In the genomic region with DNA sequence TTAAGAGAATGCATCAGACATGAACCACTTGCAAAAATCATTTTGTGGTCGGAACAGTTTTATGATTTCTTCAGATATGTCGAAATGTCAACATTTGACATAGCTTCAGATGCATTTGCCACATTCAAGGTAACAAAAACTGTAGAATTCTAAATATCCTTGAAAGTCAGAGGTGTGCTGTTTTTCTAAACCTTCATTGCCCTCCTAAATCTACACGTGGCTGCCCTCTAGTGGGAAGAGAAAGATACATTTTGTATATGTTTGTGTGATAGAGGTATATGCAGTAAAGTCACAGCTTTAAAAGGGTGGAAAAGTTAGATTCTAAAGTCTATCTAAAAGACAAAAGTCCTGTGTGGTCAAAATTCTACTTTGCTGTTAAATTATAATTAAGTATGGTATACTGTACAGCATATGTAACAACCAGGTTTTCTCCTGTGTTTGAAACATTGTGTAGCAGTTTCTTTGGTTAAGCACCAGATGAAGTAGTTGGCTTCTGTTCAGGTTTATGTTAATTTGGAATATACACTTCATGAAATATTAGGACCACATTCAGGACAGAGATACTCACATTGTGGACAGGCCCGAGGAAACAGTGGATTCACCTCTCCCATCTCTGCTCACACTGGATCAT, we compare ENCODE assay signal across 8 cellular contexts.
DNase-seq lines count a peak whose midpoint lies in the region; ATAC-seq and TF ChIP-seq lines count a peak whose summit lies in the region.

No MANE protein-coding gene starts in this region.

- H3K4me3 Mint-ChIP-seq in natural killer cell (no peak overlapping the region), T-cell (no peak overlapping the region)
- H3K4me3 Mint-ChIP-seq in natural killer cell treated with Interleukin-12 subunit alpha and Interleukin-12 subunit beta and Interleukin-15 and Interleukin-18, amount 100 ng/mL, for 72 hours, result no peak overlapping the region
- H3K4me3 Mint-ChIP-seq in naive thymus-derived CD4-positive, alpha-beta T cell, result peak overlapping the region in 3 of 10 donors; percentile 8 to 33 (median 15)

- ATAC-seq in natural killer cell (peak; percentile 30 to 48 (median 46)), T-cell (replicated peaks in 1 of 4) (peak in 3 of 4 experiments; percentile 31 to 49 (median 32)), HG03439 (IDR thresholded peaks at IDR 0.05; ENCODE audit: unreplicated experiment) (no peak)
- ATAC-seq in natural killer cell treated with Interleukin-12 subunit alpha and Interleukin-12 subunit beta and Interleukin-15 and Interleukin-18, amount 100 ng/mL, for 72 hours, result no peak
- ATAC-seq in naive thymus-derived CD4-positive, alpha-beta T cell, result peak; percentile 58

- H3K27me3 ChIP-seq in naive thymus-derived CD4-positive, alpha-beta T cell (ENCODE audit: control insufficient read depth in 2 of 2, insufficient read depth in 2 of 2, low read length in 2 of 2), result no peaks in the 10 kb centered on the region

- H3K4me1 Mint-ChIP-seq in natural killer cell, result peaks cover 22 to 24% of the 10 kb centered on the region in 2 donors
- H3K4me1 Mint-ChIP-seq in natural killer cell treated with Interleukin-12 subunit alpha and Interleukin-12 subunit beta and Interleukin-15 and Interleukin-18, amount 100 ng/mL, for 72 hours (ENCODE audit: low read depth in 2 of 2), result peaks cover 39% of the 10 kb centered on the region in 2 donors
- peaks cover 18 to 21% (median 18%) of the 10 kb centered on the region in 3 donors for H3K4me1 Mint-ChIP-seq in T-cell
- peaks cover 6 to 34% (median 26%) of the 10 kb centered on the region in 7 donors for H3K4me1 Mint-ChIP-seq in naive thymus-derived CD4-positive, alpha-beta T cell

- H3K27ac Mint-ChIP-seq in natural killer cell, result no peak overlapping the region
- no peak overlapping the region for H3K27ac Mint-ChIP-seq in natural killer cell treated with Interleukin-12 subunit alpha and Interleukin-12 subunit beta and Interleukin-15 and Interleukin-18, amount 100 ng/mL, for 72 hours
- H3K27ac Mint-ChIP-seq in T-cell, result peak overlapping the region; percentile 66 to 80
- H3K27ac Mint-ChIP-seq in naive thymus-derived CD4-positive, alpha-beta T cell, result peak overlapping the region in 4 of 9 donors; percentile 59 to 76 (median 69)

- H3K27me3 Mint-ChIP-seq in natural killer cell (ENCODE audit: low read depth in 2 of 2), result no peaks in the 10 kb centered on the region
- no peaks in the 10 kb centered on the region for H3K27me3 Mint-ChIP-seq in natural killer cell treated with Interleukin-12 subunit alpha and Interleukin-12 subunit beta and Interleukin-15 and Interleukin-18, amount 100 ng/mL, for 72 hours
- H3K27me3 Mint-ChIP-seq in T-cell, result no peaks in the 10 kb centered on the region
- H3K27me3 Mint-ChIP-seq in naive thymus-derived CD4-positive, alpha-beta T cell, result no peaks in the 10 kb centered on the region

- no peak for DNase-seq in natural killer cell
- no peak for DNase-seq in natural killer cell treated with Interleukin-12 subunit alpha and Interleukin-12 subunit beta and Interleukin-15 and Interleukin-18, amount 100 ng/mL, for 72 hours (ENCODE audit: low spot score)
- peak; percentile 65 for DNase-seq in M059J (ENCODE audit: low read depth)
- DNase-seq in T-cell, result peak in 25 of 34 experiments; percentile 9 to 61 (median 36)
- DNase-seq in dermis microvascular lymphatic vessel endothelial cell (ENCODE audit: low read depth in 2 of 2), result peak; percentile 47 to 72
- peak in 7 of 9 donors; percentile 44 to 76 (median 69) for DNase-seq in naive thymus-derived CD4-positive, alpha-beta T cell
- no peak for DNase-seq in islet precursor cell

- H3K9me3 Mint-ChIP-seq in natural killer cell (no peaks in the 10 kb centered on the region), T-cell (no peaks in the 10 kb centered on the region)
- no peaks in the 10 kb centered on the region for H3K9me3 Mint-ChIP-seq in natural killer cell treated with Interleukin-12 subunit alpha and Interleukin-12 subunit beta and Interleukin-15 and Interleukin-18, amount 100 ng/mL, for 72 hours
- H3K9me3 Mint-ChIP-seq in naive thymus-derived CD4-positive, alpha-beta T cell, result peaks cover 0 to under 1% (median 0%) of the 10 kb centered on the region in 11 donors

- intact Hi-C loops in natural killer cell (cut with micrococcal nuclease), result loop anchor here (1.0 to 10.0 kb wide), 3 partner anchors 18 to 384 kb away; partner anchors contain the start of gene SP100
- intact Hi-C loops in naive thymus-derived CD4-positive, alpha-beta T cell (cut with micrococcal nuclease), result loop anchor here (1.0 to 10.0 kb wide), 12 partner anchors 36 to 1004 kb away; partner anchors contain the start of genes SP100 (in 2 of the 2) and CAB39 (in 1 of the 2)

- peaks cover 4 to 27% (median 9%) of the 10 kb centered on the region in 3 experiments for H3K36me3 ChIP-seq in naive thymus-derived CD4-positive, alpha-beta T cell (ENCODE audit: control insufficient read depth in 2 of 3, insufficient read depth in 3 of 3, low read length in 3 of 3)

- no peak overlapping the region for H3K4me3 ChIP-seq in naive thymus-derived CD4-positive, alpha-beta T cell (ENCODE audit: low read length)

- CTCF ChIA-PET in T-cell (lab: Charles Lee), result interaction anchor here (0.6 to 3.0 kb wide), 26 partner anchors 8 to 797 kb away, joined by 3 to 31 read pairs (median 4); partner anchors contain the start of gene CAB39 (in 1 of the 2)
- CTCF ChIA-PET in naive thymus-derived CD4-positive, alpha-beta T cell (lab: Charles Lee), result interaction anchor here (0.5 to 2.6 kb wide), 23 partner anchors 10 to 997 kb away, joined by 3 to 14 read pairs (median 4); no protein-coding TSS in a partner anchor

- no peaks in the 10 kb centered on the region for H3K9me3 ChIP-seq in naive thymus-derived CD4-positive, alpha-beta T cell (ENCODE audit: control insufficient read depth in 2 of 3, low read length in 3 of 3)

- POLR2A ChIA-PET in T-cell (lab: Charles Lee), result interaction anchor here in 1 of 2 donors (0.6 to 0.7 kb wide), 3 partner anchors 17 to 856 kb away, joined by 3 read pairs; no protein-coding TSS in a partner anchor
- POLR2A ChIA-PET in naive thymus-derived CD4-positive, alpha-beta T cell (lab: Charles Lee), result interaction anchor here (0.8 to 2.2 kb wide), 5 partner anchors 13 to 389 kb away, joined by 3 to 22 read pairs (median 5); no protein-coding TSS in a partner anchor

- peaks cover 10% of the 10 kb centered on the region for H3K36me3 Mint-ChIP-seq in natural killer cell
- H3K36me3 Mint-ChIP-seq in natural killer cell treated with Interleukin-12 subunit alpha and Interleukin-12 subunit beta and Interleukin-15 and Interleukin-18, amount 100 ng/mL, for 72 hours, result peaks cover 37% of the 10 kb centered on the region
- peaks cover 37% of the 10 kb centered on the region for H3K36me3 Mint-ChIP-seq in T-cell
- H3K36me3 Mint-ChIP-seq in naive thymus-derived CD4-positive, alpha-beta T cell, result peaks cover 17 to 50% (median 36%) of the 10 kb centered on the region in 5 donors

- H3K4me1 ChIP-seq in naive thymus-derived CD4-positive, alpha-beta T cell (ENCODE audit: control insufficient read depth in 2 of 2, insufficient read depth in 2 of 2, low read length in 2 of 2), result peaks cover 30 to 41% of the 10 kb centered on the region in 2 donors

- peak; percentile 78 for TF ChIP-seq CTCF in natural killer cell (IDR thresholded peaks at IDR 0.05)

- H3K27ac ChIP-seq in naive thymus-derived CD4-positive, alpha-beta T cell (ENCODE audit: low read depth, low read length), result no peak overlapping the region

Comparison
In these comparisons a context has a peak if more than half of its experiments do, and no peak if none do; other contexts are left out.
1. ATAC-seq: peak in natural killer cell (3 of 3), T-cell (3 of 4) and naive thymus-derived CD4-positive, alpha-beta T cell (single experiment); none in natural killer cell treated with Interleukin-12 subunit alpha and Interleukin-12 subunit beta and Interleukin-15 and Interleukin-18, amount 100 ng/mL, for 72 hours (0 of 2) and HG03439 (single experiment).
2. DNase-seq: peak in M059J (single experiment), T-cell (25 of 34), dermis microvascular lymphatic vessel endothelial cell (2 of 2) and naive thymus-derived CD4-positive, alpha-beta T cell (7 of 9); none in natural killer cell (single experiment), natural killer cell treated with Interleukin-12 subunit alpha and Interleukin-12 subunit beta and Interleukin-15 and Interleukin-18, amount 100 ng/mL, for 72 hours (single experiment) and islet precursor cell (single experiment).
3. H3K27ac Mint-ChIP-seq: peak in T-cell (2 of 2); none in natural killer cell (0 of 2) and natural killer cell treated with Interleukin-12 subunit alpha and Interleukin-12 subunit beta and Interleukin-15 and Interleukin-18, amount 100 ng/mL, for 72 hours (0 of 2).